ENCODE assay signal across 11 cellular contexts in genomic region chr3:69231929-69232437, GRCh38.
DNase-seq lines count a peak whose midpoint lies in the region; ATAC-seq and TF ChIP-seq lines count a peak whose summit lies in the region.
"Had no signal": no experiment of that assay in that cellular context is flagged by ENCODE, and none has a peak within 500 bp of the region (broad histone marks: within the 10 kb centered on the region; RNA-seq: fewer than 3 reads in every experiment).

No MANE protein-coding gene starts in this region.

- H3K9me3 Mint-ChIP-seq in activated naive CD8-positive, alpha-beta T cell treated with anti-CD3 and anti-CD28 coated beads, Interleukin-2, amount 10 ng/mL, durations not matched to agents 7 days and 5 days, result no peaks in the 10 kb centered on the region
- no peaks in the 10 kb centered on the region for H3K9me3 Mint-ChIP-seq in activated naive CD8-positive, alpha-beta T cell treated with anti-CD3 and anti-CD28 coated beads, Interleukin-2, amount 50 U/mL, for 24 hours
- H3K9me3 Mint-ChIP-seq in chondrocyte (ENCODE audit: low read depth), result no peaks in the 10 kb centered on the region
- H3K9me3 Mint-ChIP-seq: activated T-cell treated with anti-CD3 and anti-CD28 coated beads, Interleukin-2, amount 50 U/mL, for 72 hours; stimulated activated memory B cell treated with anti-CD40 and anti-IgM and Interleukin-4, amounts not matched to agents 10 μg/mL and 1 μg/mL and 100 μg/mL, for 72 hours had no signal

- WGBS in mammary epithelial cell (ENCODE audit: low coverage, missing lambda C conversion rate), result 71% methylated on average over 6 of the region's 6 CpGs

- no peaks in the 10 kb centered on the region for H3K36me3 Mint-ChIP-seq in activated naive CD8-positive, alpha-beta T cell treated with anti-CD3 and anti-CD28 coated beads, Interleukin-2, amount 10 ng/mL, durations not matched to agents 7 days and 5 days
- H3K36me3 Mint-ChIP-seq in activated naive CD8-positive, alpha-beta T cell treated with anti-CD3 and anti-CD28 coated beads, Interleukin-2, amount 50 U/mL, for 24 hours (ENCODE audit: low read depth), result no peaks in the 10 kb centered on the region
- H3K36me3 Mint-ChIP-seq in chondrocyte (ENCODE audit: low read depth), result no peaks in the 10 kb centered on the region
- H3K36me3 Mint-ChIP-seq: stimulated activated memory B cell treated with anti-CD40 and anti-IgM and Interleukin-4, amounts not matched to agents 10 μg/mL and 1 μg/mL and 100 μg/mL, for 72 hours had no signal

- H3K4me2 ChIP-seq in mammary epithelial cell (ENCODE audit: insufficient read depth, low read depth, low read length), result no peak overlapping the region

- H3K9ac ChIP-seq in mammary epithelial cell (ENCODE audit: insufficient read depth, low read length), result no peak overlapping the region

- H3K9me3 ChIP-seq in mammary epithelial cell (replicated peaks; ENCODE audit: insufficient read depth, low read length), result no peaks in the 10 kb centered on the region
- no peaks in the 10 kb centered on the region for H3K9me3 ChIP-seq in left lung

- no peaks in the 10 kb centered on the region for H4K20me1 ChIP-seq in mammary epithelial cell (ENCODE audit: insufficient read depth, low read length)

- H3K4me1 ChIP-seq in mammary epithelial cell (ENCODE audit: insufficient read depth, low read length) (peaks cover 6% of the 10 kb centered on the region), left lung (peaks cover 4 to 14% of the 10 kb centered on the region in 2 donors)

- in situ Hi-C loops in mammary epithelial cell (cut with MboI; ENCODE audit: low sequenced_read_pairs in 2 of 2), result no loop called here

- dilution Hi-C loops in mammary epithelial cell (cut with HindIII; ENCODE audit: low sequenced_read_pairs), result no loop called here

- no peak overlapping the region for H3K27ac ChIP-seq in mammary epithelial cell (ENCODE audit: insufficient read depth, low read depth, low read length)
- H3K27ac ChIP-seq in left lung, result no peak overlapping the region

- peak; percentile 16 for ATAC-seq in activated naive CD8-positive, alpha-beta T cell treated with anti-CD3 and anti-CD28 coated beads, Interleukin-2, amount 10 ng/mL, durations not matched to agents 7 days and 5 days (ENCODE audit: low read depth)
- ATAC-seq in activated naive CD8-positive, alpha-beta T cell treated with anti-CD3 and anti-CD28 coated beads, Interleukin-2, amount 50 U/mL, for 24 hours, result no peak
- peak; percentile 30 for ATAC-seq in left lung
- no peak for ATAC-seq in GM21360 (IDR thresholded peaks at IDR 0.05; ENCODE audit: unreplicated experiment)
- ATAC-seq: activated T-cell treated with anti-CD3 and anti-CD28 coated beads, Interleukin-2, amount 50 U/mL, for 72 hours; stimulated activated memory B cell treated with anti-CD40 and anti-IgM and Interleukin-4, amounts not matched to agents 10 μg/mL and 1 μg/mL and 100 μg/mL, for 72 hours had no signal

- no TSS peak for BruUV-seq in mammary epithelial cell (replicated peaks; lab: Mats Ljungman, UMichigan)

- H3K27me3 ChIP-seq in mammary epithelial cell (ENCODE audit: insufficient read depth, low read length), result no peaks in the 10 kb centered on the region
- no peaks in the 10 kb centered on the region for H3K27me3 ChIP-seq in left lung

- TF ChIP-seq CTCF in mammary epithelial cell (conservative IDR thresholded peaks at IDR 0.05 in 1 of 2, IDR thresholded peaks at IDR 0.05 in 1 of 2; ENCODE audit: extremely low read depth in 1 of 2, insufficient read depth in 1 of 2, low read depth in 1 of 2, low read length in 2 of 2) (no peak), left lung (IDR thresholded peaks at IDR 0.05) (no peak), chondrocyte (IDR thresholded peaks at IDR 0.05) (no peak)

- H3K36me3 ChIP-seq in mammary epithelial cell (ENCODE audit: insufficient read depth, low read length) (no peaks in the 10 kb centered on the region), left lung (peaks cover 0 to 17% of the 10 kb centered on the region in 2 donors)

- peaks cover 4% of the 10 kb centered on the region for H3K27me3 Mint-ChIP-seq in activated naive CD8-positive, alpha-beta T cell treated with anti-CD3 and anti-CD28 coated beads, Interleukin-2, amount 10 ng/mL, durations not matched to agents 7 days and 5 days
- no peaks in the 10 kb centered on the region for H3K27me3 Mint-ChIP-seq in activated naive CD8-positive, alpha-beta T cell treated with anti-CD3 and anti-CD28 coated beads, Interleukin-2, amount 50 U/mL, for 24 hours
- no peaks in the 10 kb centered on the region for H3K27me3 Mint-ChIP-seq in chondrocyte (ENCODE audit: low read depth)
- H3K27me3 Mint-ChIP-seq: stimulated activated memory B cell treated with anti-CD40 and anti-IgM and Interleukin-4, amounts not matched to agents 10 μg/mL and 1 μg/mL and 100 μg/mL, for 72 hours had no signal

- H3K4me1 Mint-ChIP-seq in activated naive CD8-positive, alpha-beta T cell treated with anti-CD3 and anti-CD28 coated beads, Interleukin-2, amount 10 ng/mL, durations not matched to agents 7 days and 5 days, result peaks cover 14% of the 10 kb centered on the region
- H3K4me1 Mint-ChIP-seq in activated naive CD8-positive, alpha-beta T cell treated with anti-CD3 and anti-CD28 coated beads, Interleukin-2, amount 50 U/mL, for 24 hours, result peaks cover 15% of the 10 kb centered on the region
- peaks cover 9% of the 10 kb centered on the region for H3K4me1 Mint-ChIP-seq in chondrocyte (ENCODE audit: low read depth)
- H3K4me1 Mint-ChIP-seq: stimulated activated memory B cell treated with anti-CD40 and anti-IgM and Interleukin-4, amounts not matched to agents 10 μg/mL and 1 μg/mL and 100 μg/mL, for 72 hours had no signal

- CTCF ChIA-PET in mammary epithelial cell (lab: Charles Lee; ENCODE audit: low non-redundant PET), result no interaction called here

- H3K27ac Mint-ChIP-seq in activated naive CD8-positive, alpha-beta T cell treated with anti-CD3 and anti-CD28 coated beads, Interleukin-2, amount 10 ng/mL, durations not matched to agents 7 days and 5 days, result no peak overlapping the region
- no peak overlapping the region for H3K27ac Mint-ChIP-seq in activated naive CD8-positive, alpha-beta T cell treated with anti-CD3 and anti-CD28 coated beads, Interleukin-2, amount 50 U/mL, for 24 hours
- H3K27ac Mint-ChIP-seq in chondrocyte (ENCODE audit: unreplicated experiment), result no peak overlapping the region
- H3K27ac Mint-ChIP-seq: activated T-cell treated with anti-CD3 and anti-CD28 coated beads, Interleukin-2, amount 50 U/mL, for 72 hours; stimulated activated memory B cell treated with anti-CD40 and anti-IgM and Interleukin-4, amounts not matched to agents 10 μg/mL and 1 μg/mL and 100 μg/mL, for 72 hours had no signal

- H3K79me2 ChIP-seq in mammary epithelial cell (ENCODE audit: insufficient read depth, low read length), result no peaks in the 10 kb centered on the region

- no peak overlapping the region for H3K4me3 ChIP-seq in mammary epithelial cell (replicated peaks in 1 of 3; ENCODE audit: insufficient read depth in 1 of 3, low read depth in 2 of 3, low read length in 3 of 3)
- no peak overlapping the region for H3K4me3 ChIP-seq in left lung

- intact Hi-C loops in mammary epithelial cell (cut with micrococcal nuclease), result no loop called here
- intact Hi-C loops in left lung (cut with DNase I), result no loop called here

- no peak overlapping the region for H2AFZ ChIP-seq in mammary epithelial cell (ENCODE audit: low read depth, low read length)

- DNase-seq in activated naive CD8-positive, alpha-beta T cell treated with anti-CD3 and anti-CD28 coated beads, Interleukin-2, amount 10 ng/mL, durations not matched to agents 7 days and 5 days, result no peak
- no peak for DNase-seq in activated naive CD8-positive, alpha-beta T cell treated with anti-CD3 and anti-CD28 coated beads, Interleukin-2, amount 50 U/mL, for 24 hours
- peak; percentile 72 for DNase-seq in mammary epithelial cell
- no peak for DNase-seq in left lung
- peak; percentile 45 for DNase-seq in ureter (ENCODE audit: low spot score)
- DNase-seq in chondrocyte (ENCODE audit: low spot score), result no peak
- DNase-seq in stimulated activated naive CD4-positive, alpha-beta T cell (lab: John Stamatoyannopoulos, UW), result no peak
- DNase-seq: activated T-cell treated with anti-CD3 and anti-CD28 coated beads, Interleukin-2, amount 50 U/mL, for 72 hours; glutamatergic neuron had no signal

- POLR2A ChIA-PET in activated naive CD8-positive, alpha-beta T cell treated with anti-CD3 and anti-CD28 coated beads, Interleukin-2, amount 10 ng/mL, durations not matched to agents 7 days and 5 days (lab: Charles Lee), result no interaction called here

- H3K4me3 Mint-ChIP-seq in activated naive CD8-positive, alpha-beta T cell treated with anti-CD3 and anti-CD28 coated beads, Interleukin-2, amount 10 ng/mL, durations not matched to agents 7 days and 5 days, result no peak overlapping the region
- H3K4me3 Mint-ChIP-seq in activated naive CD8-positive, alpha-beta T cell treated with anti-CD3 and anti-CD28 coated beads, Interleukin-2, amount 50 U/mL, for 24 hours, result no peak overlapping the region
- no peak overlapping the region for H3K4me3 Mint-ChIP-seq in chondrocyte (ENCODE audit: unreplicated experiment)
- H3K4me3 Mint-ChIP-seq: activated T-cell treated with anti-CD3 and anti-CD28 coated beads, Interleukin-2, amount 50 U/mL, for 72 hours; stimulated activated memory B cell treated with anti-CD40 and anti-IgM and Interleukin-4, amounts not matched to agents 10 μg/mL and 1 μg/mL and 100 μg/mL, for 72 hours had no signal

Comparison
In these comparisons a context has a peak if more than half of its experiments do, and no peak if none do; other contexts are left out.
1. ATAC-seq: peak in activated naive CD8-positive, alpha-beta T cell treated with anti-CD3 and anti-CD28 coated beads, Interleukin-2, amount 10 ng/mL, durations not matched to agents 7 days and 5 days (single experiment) and left lung (single experiment); none in activated naive CD8-positive, alpha-beta T cell treated with anti-CD3 and anti-CD28 coated beads, Interleukin-2, amount 50 U/mL, for 24 hours (single experiment) and GM21360 (single experiment).
2. DNase-seq: peak in mammary epithelial cell (single experiment) and ureter (single experiment); none in activated naive CD8-positive, alpha-beta T cell treated with anti-CD3 and anti-CD28 coated beads, Interleukin-2, amount 10 ng/mL, durations not matched to agents 7 days and 5 days (single experiment), activated naive CD8-positive, alpha-beta T cell treated with anti-CD3 and anti-CD28 coated beads, Interleukin-2, amount 50 U/mL, for 24 hours (single experiment), left lung (0 of 2), chondrocyte (single experiment) and stimulated activated naive CD4-positive, alpha-beta T cell (0 of 6).